Comparison of ENCODE assay signal across 8 cellular contexts in the genomic region with DNA sequence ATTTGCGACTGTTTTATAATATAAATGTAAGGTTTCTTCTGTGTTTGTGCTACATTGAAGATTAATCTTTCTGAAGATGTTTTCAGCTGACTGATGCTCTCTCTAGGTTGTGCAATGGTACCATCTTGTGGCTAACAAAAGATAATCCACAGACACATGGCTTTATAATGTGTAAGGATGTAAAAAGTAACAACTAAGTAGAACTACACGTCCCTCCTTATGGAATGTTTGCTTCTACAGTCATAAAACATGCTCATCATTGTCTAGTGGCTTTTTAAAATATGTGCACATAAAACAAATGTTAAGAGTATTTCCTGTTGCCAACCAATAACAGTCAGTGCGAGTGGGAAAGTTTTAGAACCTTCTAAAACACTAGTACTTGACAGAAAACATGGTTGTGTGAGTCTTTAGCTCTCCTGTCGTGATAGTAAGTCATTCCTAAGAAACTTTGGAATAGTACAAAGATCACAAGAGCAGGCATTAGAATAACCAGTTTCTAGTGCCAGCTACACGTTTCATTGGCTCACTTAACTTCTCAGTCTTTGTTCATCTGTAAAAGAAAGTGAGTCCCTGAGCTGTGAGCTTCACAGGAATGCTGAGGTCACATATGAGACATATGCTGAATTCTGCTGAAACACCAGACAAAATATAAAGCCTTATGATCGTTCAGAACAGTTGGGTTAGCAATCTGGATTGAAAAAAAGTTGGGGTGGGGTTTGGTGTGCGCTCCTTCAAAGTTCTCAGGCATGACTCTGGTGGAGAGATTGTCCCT.
A peak's percentile ranks its signal among the peaks of the same experiment; 100 is the strongest.
DNase-seq lines count a peak whose midpoint lies in the region; ATAC-seq, FAIRE-seq and TF ChIP-seq lines count a peak whose summit lies in the region.

No MANE protein-coding gene starts in this region.

- WGBS in body of pancreas, 2 donors: 37% methylated on average over 7 of the region's 7 CpGs
- WGBS in HepG2 (ENCODE audit: low lambda C conversion rate): 2% methylated on average over 7 of the region's 7 CpGs

- no peaks in the 10 kb centered on the region for H3K9me3 Mint-ChIP-seq in Calu3 (ENCODE audit: low read depth, unreplicated experiment)

- H3K9me3 ChIP-seq in DND-41 (ENCODE audit: insufficient read depth, low read length, severe bottlenecking) (no peaks in the 10 kb centered on the region), body of pancreas (no peaks in the 10 kb centered on the region), HepG2 (ENCODE audit: low read length) (no peaks in the 10 kb centered on the region)

- H3K27me3 ChIP-seq in DND-41 (ENCODE audit: insufficient read depth, low read length, poor library complexity): no peaks in the 10 kb centered on the region
- H3K27me3 ChIP-seq in body of pancreas: no peaks in the 10 kb centered on the region
- H3K27me3 ChIP-seq in HepG2 (ENCODE audit: control insufficient read depth in 1 of 2, insufficient read depth in 2 of 2, low read length in 2 of 2): peaks cover 0 to 3% of the 10 kb centered on the region in 2 experiments; a peak in 1 of 5 replicates

- no peak overlapping the region for H3K9ac ChIP-seq in DND-41 (ENCODE audit: low read depth, low read length)
- H3K9ac ChIP-seq in HepG2 (ENCODE audit: insufficient read depth, low read depth, low read length): no peak overlapping the region

- no peaks in the 10 kb centered on the region for H3K4me1 ChIP-seq in DND-41 (ENCODE audit: insufficient read depth, low read length)
- no peaks in the 10 kb centered on the region for H3K4me1 ChIP-seq in body of pancreas
- H3K4me1 ChIP-seq in HepG2 (ENCODE audit: insufficient read depth, low read length): no peaks in the 10 kb centered on the region

- no peak overlapping the region for H3K27ac Mint-ChIP-seq in Calu3 (ENCODE audit: unreplicated experiment)

- no peak overlapping the region for H3K4me2 ChIP-seq in DND-41 (ENCODE audit: insufficient read depth, low read length)
- no peak overlapping the region for H3K4me2 ChIP-seq in HepG2 (ENCODE audit: low read depth, low read length)

- DNase-seq in DND-41 (no peak), NCI-H1092 (lab: John Stamatoyannopoulos, UW) (peak; percentile 6), body of pancreas (no peak), HepG2 (ENCODE audit: low spot score) (no peak), Calu3 (no peak), D341Med (ENCODE audit: low spot score) (no peak)
- no peak for DNase-seq in stimulated activated CD4-positive, alpha-beta T cell treated with anti-CD3 and anti-CD28 coated beads, Interleukin-4, amount 100 ng/mL, for 4 hours
- no peak for DNase-seq in activated CD4-positive, alpha-beta T cell treated with anti-CD3 and anti-CD28 coated beads, Interleukin-2, amount 50 U/mL, for 1 hour

- no peak for FAIRE-seq in HepG2 (lab: Jason Lieb, UNC)

- H3K27me3 Mint-ChIP-seq in Calu3 (ENCODE audit: unreplicated experiment): no peaks in the 10 kb centered on the region

- H2AFZ ChIP-seq in DND-41 (ENCODE audit: low read depth, low read length): no peak overlapping the region
- no peak overlapping the region for H2AFZ ChIP-seq in HepG2 (ENCODE audit: low read length)

- H3K4me1 Mint-ChIP-seq in Calu3 (ENCODE audit: low read depth, unreplicated experiment): peaks cover 6% of the 10 kb centered on the region

- BruUV-seq in HepG2 (replicated peaks; lab: Mats Ljungman, UMichigan): no TSS peak
- BruUV-seq in Calu3 (replicated peaks; lab: Mats Ljungman, UMichigan): no TSS peak

- TF ChIP-seq POLR2A in body of pancreas (IDR thresholded peaks at IDR 0.05): no peak
- TF ChIP-seq POLR2A in HepG2 (IDR thresholded peaks at IDR 0.05; ENCODE audit: insufficient read depth in 1 of 2, low read depth in 2 of 2, low read length in 2 of 2): no peak

- no peaks in the 10 kb centered on the region for H3K36me3 Mint-ChIP-seq in Calu3 (ENCODE audit: insufficient read depth, unreplicated experiment)

- intact Hi-C loops in body of pancreas (cut with DNase I) (no loop called here), HepG2 (cut with micrococcal nuclease; ENCODE audit: unreplicated experiment) (loop anchor here (2.0 kb wide), 1 partner anchor 643 kb away; no protein-coding TSS in a partner anchor), Calu3 (cut with micrococcal nuclease; ENCODE audit: unreplicated experiment) (loop anchor here (10.0 kb wide), 1 partner anchor 641 kb away; no protein-coding TSS in a partner anchor)

- H4K20me1 ChIP-seq in DND-41 (ENCODE audit: insufficient read depth, low read length) (no peaks in the 10 kb centered on the region), HepG2 (ENCODE audit: insufficient read depth, low read length) (no peaks in the 10 kb centered on the region)

- peak; percentile 33 for TF ChIP-seq CTCF in DND-41 (IDR thresholded peaks at IDR 0.05; ENCODE audit: borderline replicate concordance, extremely low read depth, low read length, poor library complexity, severe bottlenecking)
- peak in 5 of 7 experiments; percentile 15 to 52 (median 40) for TF ChIP-seq CTCF in body of pancreas (IDR thresholded peaks at IDR 0.05)
- TF ChIP-seq CTCF in HepG2 (CRISPR knock-in tag; IDR thresholded peaks at IDR 0.05): peak; percentile 43
- TF ChIP-seq CTCF in Calu3 (IDR thresholded peaks at IDR 0.05; ENCODE audit: unreplicated experiment): no peak

- ATAC-seq in DND-41 (ENCODE audit: insufficient read depth, low read depth): no peak
- no peak for ATAC-seq in body of pancreas
- ATAC-seq in HepG2: no peak; the same call in 2 of the 3 replicates

- CTCF ChIA-PET in HepG2 (lab: Yijun Ruan, JAX; ENCODE audit: low intra/inter-chr PET ratio, low total read pairs) (no interaction called here), Calu3 (lab: Charles Lee) (interaction anchor here (0.6 to 1.6 kb wide), 2 partner anchors 60 to 216 kb away, joined by 3 to 5 read pairs; no protein-coding TSS in a partner anchor)

- H3K27ac ChIP-seq in DND-41 (ENCODE audit: low read length) (no peak overlapping the region), body of pancreas (no peak overlapping the region), HepG2 (ENCODE audit: extremely low read length, insufficient read depth, low read length) (no peak overlapping the region)

- H3K4me3 Mint-ChIP-seq in Calu3 (ENCODE audit: low read depth, unreplicated experiment): no peak overlapping the region

- H3K36me3 ChIP-seq in DND-41 (ENCODE audit: insufficient read depth, low read length) (no peaks in the 10 kb centered on the region), body of pancreas (replicated peaks in 1 of 2; ENCODE audit: insufficient read depth in 1 of 2, low read depth in 2 of 2) (no peaks in the 10 kb centered on the region), HepG2 (replicated peaks in 1 of 2; ENCODE audit: control insufficient read depth in 1 of 2, insufficient read depth in 2 of 2, low read length in 2 of 2) (no peaks in the 10 kb centered on the region)

- no peak for TF ChIP-seq EP300 in HepG2 (IDR thresholded peaks at IDR 0.05; ENCODE audit: low read depth in 2 of 2, low read length in 2 of 2)
- TF ChIP-seq EP300 in HepG2 (CRISPR knock-in tag; IDR thresholded peaks at IDR 0.05; ENCODE audit: borderline replicate concordance): no peak

- POLR2A ChIA-PET in HepG2 (lab: Yijun Ruan, JAX): no interaction called here

- in situ Hi-C loops in HepG2 (cut with HindIII; ENCODE audit: extremely low pct_ligation_motif_present, low pct_unique_long_range_greater_than_20kb): loop anchor here (25.0 kb wide), 1 partner anchor 262 kb away; no protein-coding TSS in a partner anchor

- no peak for TF ChIP-seq RAD21 in HepG2 (CRISPR knock-in tag; IDR thresholded peaks at IDR 0.05)

- H3K79me2 ChIP-seq in DND-41 (ENCODE audit: insufficient read depth, low read length) (no peaks in the 10 kb centered on the region), HepG2 (ENCODE audit: insufficient read depth, low read length) (no peaks in the 10 kb centered on the region)

- H3K4me3 ChIP-seq in DND-41 (ENCODE audit: low read depth in 1 of 2, low read length in 2 of 2): no peak overlapping the region
- H3K4me3 ChIP-seq in body of pancreas: no peak overlapping the region
- H3K4me3 ChIP-seq in HepG2 (replicated peaks in 1 of 3; ENCODE audit: insufficient read depth in 1 of 3, low read depth in 2 of 3, low read length in 3 of 3): no peak overlapping the region

TF ChIP-seq in HepG2, 621 proteins besides CTCF, POLR2A, EP300 and RAD21:
- TF ChIP-seq ZMAT3 (CRISPR knock-in tag; conservative IDR thresholded peaks at IDR 0.05) (no peak), STAG1 (CRISPR knock-in tag; IDR thresholded peaks at IDR 0.05) (peak; percentile 58)
TF ChIP-seq in HepG2: peak in this region for 1.
